Comparison of ENCODE assay signal across 1 cellular context in the genomic region with DNA sequence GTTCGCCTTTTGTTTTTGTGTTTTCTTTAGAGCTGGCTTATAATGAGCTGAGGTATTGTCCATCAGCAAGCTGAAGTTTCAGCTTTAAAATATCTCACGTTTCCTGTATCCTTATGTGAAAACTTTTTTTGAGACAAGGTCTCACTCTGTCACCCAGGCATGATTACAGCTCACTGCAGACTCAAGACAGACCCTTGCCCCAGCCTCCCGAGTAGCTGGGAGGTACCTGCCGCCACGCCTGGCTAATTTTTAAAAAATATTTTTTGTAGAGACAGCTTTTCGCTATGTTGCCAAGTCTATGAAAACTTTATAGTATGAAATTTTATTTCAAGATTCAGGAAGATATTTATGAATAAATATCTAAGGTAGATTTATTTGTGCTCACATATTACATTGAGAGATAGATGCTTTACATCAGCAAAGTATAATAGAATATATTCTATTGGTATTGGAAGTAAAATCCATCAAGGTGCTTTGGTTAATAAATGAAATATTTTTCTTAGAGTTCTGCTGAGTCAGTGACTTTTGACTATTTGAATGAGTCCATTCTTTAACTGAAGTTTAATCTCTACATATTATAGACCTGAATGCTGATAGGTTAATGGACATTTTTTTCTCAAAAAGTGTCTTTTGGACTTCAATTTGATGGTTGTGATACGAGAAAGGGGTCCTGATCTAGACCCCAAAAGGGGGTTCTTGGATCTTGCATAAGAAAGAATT.
TF ChIP-seq lines count a peak whose summit lies in the region.

No MANE protein-coding gene starts in this region.

TF ChIP-seq in GM23338, 12 proteins besides CTCF, POLR2A, EP300 and RAD21 (continued from another document):
- TF ChIP-seq, protein P1, sequence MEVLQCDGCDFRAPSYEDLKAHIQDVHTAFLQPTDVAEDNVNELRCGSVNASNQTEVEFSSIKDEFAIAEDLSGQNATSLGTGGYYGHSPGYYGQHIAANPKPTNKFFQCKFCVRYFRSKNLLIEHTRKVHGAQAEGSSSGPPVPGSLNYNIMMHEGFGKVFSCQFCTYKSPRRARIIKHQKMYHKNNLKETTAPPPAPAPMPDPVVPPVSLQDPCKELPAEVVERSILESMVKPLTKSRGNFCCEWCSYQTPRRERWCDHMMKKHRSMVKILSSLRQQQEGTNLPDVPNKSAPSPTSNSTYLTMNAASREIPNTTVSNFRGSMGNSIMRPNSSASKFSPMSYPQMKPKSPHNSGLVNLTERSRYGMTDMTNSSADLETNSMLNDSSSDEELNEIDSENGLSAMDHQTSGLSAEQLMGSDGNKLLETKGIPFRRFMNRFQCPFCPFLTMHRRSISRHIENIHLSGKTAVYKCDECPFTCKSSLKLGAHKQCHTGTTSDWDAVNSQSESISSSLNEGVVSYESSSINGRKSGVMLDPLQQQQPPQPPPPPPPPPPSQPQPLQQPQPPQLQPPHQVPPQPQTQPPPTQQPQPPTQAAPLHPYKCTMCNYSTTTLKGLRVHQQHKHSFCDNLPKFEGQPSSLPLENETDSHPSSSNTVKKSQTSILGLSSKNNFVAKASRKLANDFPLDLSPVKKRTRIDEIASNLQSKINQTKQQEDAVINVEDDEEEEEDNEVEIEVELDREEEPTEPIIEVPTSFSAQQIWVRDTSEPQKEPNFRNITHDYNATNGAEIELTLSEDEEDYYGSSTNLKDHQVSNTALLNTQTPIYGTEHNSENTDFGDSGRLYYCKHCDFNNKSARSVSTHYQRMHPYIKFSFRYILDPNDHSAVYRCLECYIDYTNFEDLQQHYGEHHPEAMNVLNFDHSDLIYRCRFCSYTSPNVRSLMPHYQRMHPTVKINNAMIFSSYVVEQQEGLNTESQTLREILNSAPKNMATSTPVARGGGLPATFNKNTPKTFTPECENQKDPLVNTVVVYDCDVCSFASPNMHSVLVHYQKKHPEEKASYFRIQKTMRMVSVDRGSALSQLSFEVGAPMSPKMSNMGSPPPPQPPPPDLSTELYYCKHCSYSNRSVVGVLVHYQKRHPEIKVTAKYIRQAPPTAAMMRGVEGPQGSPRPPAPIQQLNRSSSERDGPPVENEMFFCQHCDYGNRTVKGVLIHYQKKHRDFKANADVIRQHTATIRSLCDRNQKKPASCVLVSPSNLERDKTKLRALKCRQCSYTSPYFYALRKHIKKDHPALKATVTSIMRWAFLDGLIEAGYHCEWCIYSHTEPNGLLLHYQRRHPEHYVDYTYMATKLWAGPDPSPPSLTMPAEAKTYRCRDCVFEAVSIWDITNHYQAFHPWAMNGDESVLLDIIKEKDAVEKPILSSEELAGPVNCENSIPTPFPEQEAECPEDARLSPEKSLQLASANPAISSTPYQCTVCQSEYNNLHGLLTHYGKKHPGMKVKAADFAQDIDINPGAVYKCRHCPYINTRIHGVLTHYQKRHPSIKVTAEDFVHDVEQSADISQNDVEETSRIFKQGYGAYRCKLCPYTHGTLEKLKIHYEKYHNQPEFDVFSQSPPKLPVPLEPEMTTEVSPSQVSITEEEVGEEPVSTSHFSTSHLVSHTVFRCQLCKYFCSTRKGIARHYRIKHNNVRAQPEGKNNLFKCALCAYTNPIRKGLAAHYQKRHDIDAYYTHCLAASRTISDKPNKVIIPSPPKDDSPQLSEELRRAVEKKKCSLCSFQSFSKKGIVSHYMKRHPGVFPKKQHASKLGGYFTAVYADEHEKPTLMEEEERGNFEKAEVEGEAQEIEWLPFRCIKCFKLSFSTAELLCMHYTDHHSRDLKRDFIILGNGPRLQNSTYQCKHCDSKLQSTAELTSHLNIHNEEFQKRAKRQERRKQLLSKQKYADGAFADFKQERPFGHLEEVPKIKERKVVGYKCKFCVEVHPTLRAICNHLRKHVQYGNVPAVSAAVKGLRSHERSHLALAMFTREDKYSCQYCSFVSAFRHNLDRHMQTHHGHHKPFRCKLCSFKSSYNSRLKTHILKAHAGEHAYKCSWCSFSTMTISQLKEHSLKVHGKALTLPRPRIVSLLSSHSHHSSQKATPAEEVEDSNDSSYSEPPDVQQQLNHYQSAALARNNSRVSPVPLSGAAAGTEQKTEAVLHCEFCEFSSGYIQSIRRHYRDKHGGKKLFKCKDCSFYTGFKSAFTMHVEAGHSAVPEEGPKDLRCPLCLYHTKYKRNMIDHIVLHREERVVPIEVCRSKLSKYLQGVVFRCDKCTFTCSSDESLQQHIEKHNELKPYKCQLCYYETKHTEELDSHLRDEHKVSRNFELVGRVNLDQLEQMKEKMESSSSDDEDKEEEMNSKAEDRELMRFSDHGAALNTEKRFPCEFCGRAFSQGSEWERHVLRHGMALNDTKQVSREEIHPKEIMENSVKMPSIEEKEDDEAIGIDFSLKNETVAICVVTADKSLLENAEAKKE (CRISPR knock-in tag; IDR thresholded peaks at IDR 0.05) = no peak
